In the genomic region with DNA sequence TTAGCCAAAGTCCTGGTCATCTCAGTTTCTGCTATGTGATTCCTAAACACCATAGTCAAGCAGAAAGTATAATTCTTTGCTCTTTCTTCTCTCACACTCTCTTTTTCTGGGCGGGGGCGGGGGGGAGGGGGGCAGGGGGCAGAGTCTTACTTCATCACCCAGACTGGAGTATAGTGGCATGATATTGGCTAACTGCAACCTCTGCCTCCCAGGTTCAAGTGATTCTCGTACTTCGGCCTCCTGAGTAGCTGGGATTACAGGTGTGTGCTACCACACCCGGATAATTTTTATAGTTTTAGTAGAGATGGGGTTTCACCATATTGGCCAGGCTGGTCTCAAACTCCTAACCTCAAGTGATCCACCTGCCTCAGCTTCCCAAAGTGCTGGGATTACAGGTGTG, we compare ENCODE assay signal across 4 cellular contexts. TPM values are rescaled to one million over a fixed set of nuclear protein-coding genes. Genes with fewer than 3 reads are reported as not detected.
"Had no signal": no experiment of that assay in that cellular context is flagged by ENCODE, and none has a peak within 500 bp of the region (broad histone marks: within the 10 kb centered on the region; RNA-seq: fewer than 3 reads in every experiment).

No MANE protein-coding gene starts in this region.

RNA-seq across cellular contexts. Expression of gene NPFF, which starts 58.1 kb away (rescaled TPM):
- total RNA-seq: H1, H9, HT-29, IMR-90 had no signal
